10 cellular contexts compared by ENCODE assay signal in the genomic region with DNA sequence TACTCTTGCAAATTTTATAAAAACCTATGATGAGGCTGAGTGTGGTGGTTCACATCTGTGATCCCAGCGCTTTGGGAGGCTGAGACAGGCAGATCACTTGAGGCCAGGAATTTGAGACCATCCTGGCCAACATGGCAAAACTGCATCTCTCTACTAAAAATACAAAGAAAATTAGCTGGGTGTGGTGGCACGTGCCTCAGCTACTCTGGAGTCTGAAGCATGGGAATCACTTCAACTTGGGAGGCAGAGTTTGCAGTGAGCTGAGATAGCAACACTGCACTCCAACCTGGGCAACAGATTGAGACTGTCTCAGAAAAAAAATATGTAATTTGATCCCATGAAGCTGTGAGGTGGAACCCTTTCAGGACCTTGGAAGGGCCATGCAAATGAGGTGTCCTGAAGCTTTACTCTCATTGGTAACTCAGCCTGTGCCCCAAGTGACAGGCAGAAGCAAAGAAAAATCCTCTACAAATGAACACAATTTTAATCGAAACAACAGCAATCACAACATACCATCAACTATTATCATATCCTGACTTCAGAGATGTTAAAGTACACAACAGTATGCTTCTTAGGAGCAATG.
DNase-seq lines count a peak whose midpoint lies in the region; ATAC-seq and TF ChIP-seq lines count a peak whose summit lies in the region.
"Had no signal": no experiment of that assay in that cellular context is flagged by ENCODE, and none has a peak within 500 bp of the region (broad histone marks: within the 10 kb centered on the region; RNA-seq: fewer than 3 reads in every experiment).

No MANE protein-coding gene starts in this region.

- H3K4me3 Mint-ChIP-seq in GM23338, result no peak overlapping the region
- no peak overlapping the region for H3K4me3 Mint-ChIP-seq in activated T-cell treated with anti-CD3 and anti-CD28 coated beads, Interleukin-2, amount 50 U/mL, for 24 hours

- intact Hi-C loops in ascending aorta (cut with DNase I), result no loop called here

- no peaks in the 10 kb centered on the region for H3K9me2 ChIP-seq in GM23338 (ENCODE audit: insufficient read depth)

- no peaks in the 10 kb centered on the region for H4K20me1 ChIP-seq in GM23338 (replicated peaks; ENCODE audit: insufficient read depth)

- H3K9me3 Mint-ChIP-seq in GM23338, result peaks cover 50% of the 10 kb centered on the region
- H3K9me3 Mint-ChIP-seq in activated T-cell treated with anti-CD3 and anti-CD28 coated beads, Interleukin-2, amount 50 U/mL, for 24 hours, result peaks cover 3% of the 10 kb centered on the region

- H2AFZ ChIP-seq in GM23338, result no peak overlapping the region

- H3K27ac ChIP-seq in GM23338 (ENCODE audit: low read depth) (no peak overlapping the region), ascending aorta (no peak overlapping the region)
- H3K27ac ChIP-seq: epithelial cell of prostate had no signal

- H3F3A ChIP-seq in GM23338 (replicated peaks; ENCODE audit: low read depth), result no peaks in the 10 kb centered on the region

- no peaks in the 10 kb centered on the region for H3K27me3 ChIP-seq in GM23338 (ENCODE audit: insufficient read depth)
- no peaks in the 10 kb centered on the region for H3K27me3 ChIP-seq in ascending aorta

- no peaks in the 10 kb centered on the region for H3K9me3 ChIP-seq in ascending aorta

- ATAC-seq in GM23338 (peak; percentile 62), SK-N-SH treated with all-trans-retinoic acid at 6 μM for 48 hours (peak; percentile 94), HG02763 (IDR thresholded peaks at IDR 0.05; ENCODE audit: unreplicated experiment) (no peak)

- peaks cover 4% of the 10 kb centered on the region; the same call in 1 of the 2 replicates for H3K4me1 ChIP-seq in GM23338 (ENCODE audit: insufficient read depth)
- H3K4me1 ChIP-seq in ascending aorta, result no peaks in the 10 kb centered on the region

- no peaks in the 10 kb centered on the region; the same call in 1 of the 2 replicates for H3K36me3 ChIP-seq in GM23338 (ENCODE audit: insufficient read depth)
- no peaks in the 10 kb centered on the region for H3K36me3 ChIP-seq in ascending aorta

- no peak overlapping the region for H3K4me2 ChIP-seq in GM23338

- H3K4me1 Mint-ChIP-seq in GM23338, result peaks cover 25% of the 10 kb centered on the region
- H3K4me1 Mint-ChIP-seq in activated T-cell treated with anti-CD3 and anti-CD28 coated beads, Interleukin-2, amount 50 U/mL, for 24 hours (ENCODE audit: low read depth), result peaks cover 57% of the 10 kb centered on the region

- H3K27me3 Mint-ChIP-seq in GM23338 (ENCODE audit: insufficient read depth, low read depth, poor library complexity), result peaks cover 14% of the 10 kb centered on the region
- H3K27me3 Mint-ChIP-seq in activated T-cell treated with anti-CD3 and anti-CD28 coated beads, Interleukin-2, amount 50 U/mL, for 24 hours, result no peaks in the 10 kb centered on the region

- no peaks in the 10 kb centered on the region for H3K79me2 ChIP-seq in GM23338 (replicated peaks; ENCODE audit: insufficient read depth)

- peaks cover 25% of the 10 kb centered on the region for H3K36me3 Mint-ChIP-seq in GM23338 (ENCODE audit: low read depth)
- no peaks in the 10 kb centered on the region for H3K36me3 Mint-ChIP-seq in activated T-cell treated with anti-CD3 and anti-CD28 coated beads, Interleukin-2, amount 50 U/mL, for 24 hours (ENCODE audit: low read depth)

- no peak overlapping the region for H3K4me3 ChIP-seq in AG09309 (ENCODE audit: control insufficient read depth, low read depth, low read length)
- no peak overlapping the region for H3K4me3 ChIP-seq in GM23338
- no peak overlapping the region for H3K4me3 ChIP-seq in ascending aorta

- H3K27ac Mint-ChIP-seq in GM23338, result no peak overlapping the region
- H3K27ac Mint-ChIP-seq in activated T-cell treated with anti-CD3 and anti-CD28 coated beads, Interleukin-2, amount 50 U/mL, for 24 hours, result no peak overlapping the region

- DNase-seq in AG09309 (ENCODE audit: low read depth) (peak; percentile 33), GM23338 (ENCODE audit: low spot score) (no peak), hepatic stellate cell (ENCODE audit: low spot score) (peak; percentile 46), ascending aorta (ENCODE audit: low spot score in 2 of 2) (no peak)
- DNase-seq in activated T-cell treated with anti-CD3 and anti-CD28 coated beads, Interleukin-2, amount 50 U/mL, for 24 hours, result no peak
- no peak for DNase-seq in activated naive CD4-positive, alpha-beta T cell treated with anti-CD3 and anti-CD28 coated beads, Interleukin-2, amount 50 U/mL, for 16 hours
- DNase-seq: NCI-H2081 treated with DMSO at 0.1 percent for 48 hours had no signal

- TF ChIP-seq CTCF in AG09309 (IDR thresholded peaks at IDR 0.05; ENCODE audit: control insufficient read depth, insufficient read depth, low read depth, low read length, missing control alignments) (no peak), GM23338 (conservative IDR thresholded peaks at IDR 0.05; ENCODE audit: low read depth in 2 of 2) (no peak), ascending aorta (IDR thresholded peaks at IDR 0.05) (no peak)

TF ChIP-seq in GM23338, 12 proteins besides CTCF, POLR2A, EP300 and RAD21 (continues in another document):
- TF ChIP-seq JUNB (IDR thresholded peaks at IDR 0.05; ENCODE audit: unreplicated experiment), result no peak
- TF ChIP-seq EZH2 (IDR thresholded peaks at IDR 0.05; ENCODE audit: low read depth, unreplicated experiment), result no peak

TF ChIP-seq in SK-N-SH treated with all-trans-retinoic acid at 6 μM for 48 hours, 23 proteins besides CTCF, POLR2A, EP300 and RAD21:
- TF ChIP-seq ISL1 (CRISPR knock-in tag; IDR thresholded peaks at IDR 0.05) (no peak), TOX (CRISPR knock-in tag; IDR thresholded peaks at IDR 0.05; ENCODE audit: borderline replicate concordance) (no peak), ZC3H10 (CRISPR knock-in tag; IDR thresholded peaks at IDR 0.05) (no peak), BACH2 (CRISPR knock-in tag; IDR thresholded peaks at IDR 0.05; ENCODE audit: borderline replicate concordance) (no peak), PPARA (CRISPR knock-in tag; IDR thresholded peaks at IDR 0.05; ENCODE audit: borderline replicate concordance) (no peak), ARNTL (CRISPR knock-in tag; IDR thresholded peaks at IDR 0.05; ENCODE audit: borderline replicate concordance, low read depth) (no peak), ESRRG (CRISPR knock-in tag; IDR thresholded peaks at IDR 0.05) (no peak), ZFP3 (CRISPR knock-in tag; IDR thresholded peaks at IDR 0.05) (no peak), SNAI2 (CRISPR knock-in tag; IDR thresholded peaks at IDR 0.05) (no peak), ZFP30 (CRISPR knock-in tag; IDR thresholded peaks at IDR 0.05) (no peak), TCF4 (CRISPR knock-in tag; IDR thresholded peaks at IDR 0.05; ENCODE audit: borderline replicate concordance) (no peak), OSR1 (CRISPR knock-in tag; IDR thresholded peaks at IDR 0.05) (no peak), GLIS3 (CRISPR knock-in tag; IDR thresholded peaks at IDR 0.05) (no peak), RARB (CRISPR knock-in tag; IDR thresholded peaks at IDR 0.05) (no peak)
- TF ChIP-seq, protein P1, sequence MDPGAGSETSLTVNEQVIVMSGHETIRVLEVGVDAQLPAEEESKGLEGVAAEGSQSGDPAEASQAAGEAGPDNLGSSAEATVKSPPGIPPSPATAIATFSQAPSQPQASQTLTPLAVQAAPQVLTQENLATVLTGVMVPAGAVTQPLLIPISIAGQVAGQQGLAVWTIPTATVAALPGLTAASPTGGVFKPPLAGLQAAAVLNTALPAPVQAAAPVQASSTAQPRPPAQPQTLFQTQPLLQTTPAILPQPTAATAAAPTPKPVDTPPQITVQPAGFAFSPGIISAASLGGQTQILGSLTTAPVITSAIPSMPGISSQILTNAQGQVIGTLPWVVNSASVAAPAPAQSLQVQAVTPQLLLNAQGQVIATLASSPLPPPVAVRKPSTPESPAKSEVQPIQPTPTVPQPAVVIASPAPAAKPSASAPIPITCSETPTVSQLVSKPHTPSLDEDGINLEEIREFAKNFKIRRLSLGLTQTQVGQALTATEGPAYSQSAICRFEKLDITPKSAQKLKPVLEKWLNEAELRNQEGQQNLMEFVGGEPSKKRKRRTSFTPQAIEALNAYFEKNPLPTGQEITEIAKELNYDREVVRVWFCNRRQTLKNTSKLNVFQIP (CRISPR knock-in tag; IDR thresholded peaks at IDR 0.05; ENCODE audit: borderline replicate concordance, low read depth), result no peak
- TF ChIP-seq, protein P2, sequence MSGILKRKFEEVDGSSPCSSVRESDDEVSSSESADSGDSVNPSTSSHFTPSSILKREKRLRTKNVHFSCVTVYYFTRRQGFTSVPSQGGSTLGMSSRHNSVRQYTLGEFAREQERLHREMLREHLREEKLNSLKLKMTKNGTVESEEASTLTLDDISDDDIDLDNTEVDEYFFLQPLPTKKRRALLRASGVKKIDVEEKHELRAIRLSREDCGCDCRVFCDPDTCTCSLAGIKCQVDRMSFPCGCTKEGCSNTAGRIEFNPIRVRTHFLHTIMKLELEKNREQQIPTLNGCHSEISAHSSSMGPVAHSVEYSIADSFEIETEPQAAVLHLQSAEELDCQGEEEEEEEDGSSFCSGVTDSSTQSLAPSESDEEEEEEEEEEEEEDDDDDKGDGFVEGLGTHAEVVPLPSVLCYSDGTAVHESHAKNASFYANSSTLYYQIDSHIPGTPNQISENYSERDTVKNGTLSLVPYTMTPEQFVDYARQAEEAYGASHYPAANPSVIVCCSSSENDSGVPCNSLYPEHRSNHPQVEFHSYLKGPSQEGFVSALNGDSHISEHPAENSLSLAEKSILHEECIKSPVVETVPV (CRISPR knock-in tag; IDR thresholded peaks at IDR 0.05), result no peak
TF ChIP-seq in SK-N-SH treated with all-trans-retinoic acid at 6 μM for 48 hours: peak in this region for 0.

Comparison
In these comparisons a context has a peak if more than half of its experiments do, and no peak if none do; other contexts are left out.
1. DNase-seq: peak in AG09309 (single experiment) and hepatic stellate cell (single experiment); none in GM23338 (single experiment), ascending aorta (0 of 2), activated T-cell treated with anti-CD3 and anti-CD28 coated beads, Interleukin-2, amount 50 U/mL, for 24 hours (single experiment) and activated naive CD4-positive, alpha-beta T cell treated with anti-CD3 and anti-CD28 coated beads, Interleukin-2, amount 50 U/mL, for 16 hours (single experiment).